In the genomic region with DNA sequence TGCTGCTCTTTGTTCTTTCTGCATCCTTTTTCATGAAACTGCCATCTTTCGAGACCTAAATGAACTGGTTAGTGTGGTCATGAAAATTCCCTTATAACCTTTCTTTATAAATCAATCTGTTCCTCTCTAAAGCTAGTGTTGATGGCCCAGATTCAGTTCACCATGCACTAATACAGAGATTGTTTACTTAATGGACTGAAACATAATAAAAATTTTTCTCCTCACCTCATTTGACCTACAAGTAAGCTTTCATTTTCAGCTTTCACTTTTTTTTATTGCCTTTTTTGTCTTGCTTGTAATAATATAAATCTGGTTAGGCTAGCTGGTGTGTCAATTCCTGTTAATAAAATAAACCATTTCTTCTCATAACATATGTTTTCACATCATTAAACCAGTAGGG, we compare ENCODE assay signal across 22 cellular contexts.
DNase-seq lines count a peak whose midpoint lies in the region; ATAC-seq and TF ChIP-seq lines count a peak whose summit lies in the region.
"Had no signal": no experiment of that assay in that cellular context is flagged by ENCODE, and none has a peak within 500 bp of the region (broad histone marks: within the 10 kb centered on the region; RNA-seq: fewer than 3 reads in every experiment).

No MANE protein-coding gene starts in this region.

- H3K79me2 ChIP-seq in OCI-LY3 (ENCODE audit: low read length) = no peaks in the 10 kb centered on the region

- H3K4me1 ChIP-seq in OCI-LY3 (ENCODE audit: low read length) = 0 out of 2 replicates have a peak, but pooled peaks cover 7% of the 10 kb centered on the region
- H3K4me1 ChIP-seq: BLaER1, esophagus squamous epithelium, heart right ventricle, pancreas, spleen had no signal

- ATAC-seq in GM21717 (IDR thresholded peaks at IDR 0.05; ENCODE audit: unreplicated experiment) (no peak), HG02759 (IDR thresholded peaks at IDR 0.05; ENCODE audit: unreplicated experiment) (no peak), GM18520 (IDR thresholded peaks at IDR 0.05; ENCODE audit: unreplicated experiment) (no peak)
- ATAC-seq: heart right ventricle, right cardiac atrium, Right ventricle myocardium inferior had no signal

- DNase-seq in SHP77 treated with DMSO at 0.1 percent for 48 hours (lab: John Stamatoyannopoulos, UW) = peak; percentile 35
- DNase-seq in SHP77 (lab: John Stamatoyannopoulos, UW) = no peak
- DNase-seq in NCI-H2081 treated with DMSO at 0.1 percent for 48 hours (lab: John Stamatoyannopoulos, UW) = peak; percentile 92
- DNase-seq in NCI-H128 (lab: John Stamatoyannopoulos, UW; ENCODE audit: unreplicated experiment) = no peak
- DNase-seq: activated CD4-positive, alpha-beta T cell treated with anti-CD3 and anti-CD28 coated beads for 4 hours; activated gamma-delta T cell treated with Interleukin-2 at 50 U/mL for 16 hours; activated T-cell treated with anti-CD3 and anti-CD28 coated beads, Interleukin-2, amount 50 U/mL, for 1 hour; central memory CD4-positive, alpha-beta T cell; esophagus squamous epithelium; foreskin melanocyte; heart right ventricle; NCI-H187; NCI-H526; right cardiac atrium; spleen had no signal

- no peak overlapping the region for H3K27ac ChIP-seq in OCI-LY3 (ENCODE audit: low read length)
- H3K27ac ChIP-seq: BLaER1, esophagus squamous epithelium, heart right ventricle, pancreas, spleen had no signal

- 0 out of 2 replicates have a peak overlapping the region, but pooled peaks have one; percentile 15 for H3K4me2 ChIP-seq in OCI-LY3 (ENCODE audit: low read length)
- H3K4me2 ChIP-seq: BLaER1 had no signal

- H3K4me3 ChIP-seq in OCI-LY3 (ENCODE audit: low read length) = no peak overlapping the region
- H3K4me3 ChIP-seq: BLaER1, esophagus squamous epithelium, heart right ventricle, pancreas, spleen had no signal

- H3K36me3 ChIP-seq in OCI-LY3 (replicated peaks; ENCODE audit: low read depth, low read length) = no peaks in the 10 kb centered on the region
- H3K36me3 ChIP-seq: BLaER1, esophagus squamous epithelium, heart right ventricle, pancreas, spleen had no signal

- no peaks in the 10 kb centered on the region for H4K20me1 ChIP-seq in OCI-LY3 (ENCODE audit: insufficient read depth, low read length)
- H4K20me1 ChIP-seq: BLaER1 had no signal

- no peak overlapping the region for H3K9ac ChIP-seq in OCI-LY3 (ENCODE audit: low read length)
- H3K9ac ChIP-seq: BLaER1 had no signal

- H2AFZ ChIP-seq in OCI-LY3 (ENCODE audit: low read depth, low read length) = 0 out of 2 replicates have a peak overlapping the region, but pooled peaks have one; percentile 41

- H3K9me3 ChIP-seq in OCI-LY3 (ENCODE audit: insufficient read depth, low read length) = no peaks in the 10 kb centered on the region
- H3K9me3 ChIP-seq: BLaER1, esophagus squamous epithelium, pancreas, spleen had no signal

- H3K27me3 ChIP-seq in OCI-LY3 (ENCODE audit: low read depth, low read length) = no peaks in the 10 kb centered on the region
- H3K27me3 ChIP-seq: BLaER1, esophagus squamous epithelium, heart right ventricle, pancreas, spleen had no signal

- no peak for TF ChIP-seq CTCF in OCI-LY3 (IDR thresholded peaks at IDR 0.05; ENCODE audit: low read depth, low read length)

Comparison
In these comparisons a context has a peak if more than half of its experiments do, and no peak if none do; other contexts are left out.
1. DNase-seq: peak in SHP77 treated with DMSO at 0.1 percent for 48 hours (single experiment) and NCI-H2081 treated with DMSO at 0.1 percent for 48 hours (single experiment); none in SHP77 (0 of 2) and NCI-H128 (single experiment).